In genomic region chr17:44559288-44560249, GRCh38 we compare ENCODE assay signal across 9 cellular contexts. TPM values are rescaled to one million over a fixed set of nuclear protein-coding genes. Genes with fewer than 3 reads are reported as not detected.
A peak's percentile ranks its signal among the peaks of the same experiment; 100 is the strongest.
DNase-seq lines count a peak whose midpoint lies in the region; ATAC-seq and TF ChIP-seq lines count a peak whose summit lies in the region.
"Had no signal": no experiment of that assay in that cellular context is flagged by ENCODE, and none has a peak within 500 bp of the region (broad histone marks: within the 10 kb centered on the region; RNA-seq: fewer than 3 reads in every experiment).

No MANE protein-coding gene starts in this region.

- intact Hi-C loops in sciatic nerve (cut with DNase I), result no loop called here

- TF ChIP-seq CTCF in hepatocyte (IDR thresholded peaks at IDR 0.05; ENCODE audit: poor library complexity) (no peak), gastroesophageal sphincter (IDR thresholded peaks at IDR 0.05) (no peak)

- H3K4me1 ChIP-seq in SJSA1 (replicated peaks), result peaks cover 50% of the 10 kb centered on the region
- peaks cover 5% of the 10 kb centered on the region for H3K4me1 ChIP-seq in hepatocyte (ENCODE audit: insufficient read depth)
- peaks cover 0 to 44% (median 2%) of the 10 kb centered on the region in 3 donors for H3K4me1 ChIP-seq in gastroesophageal sphincter

- peak; percentile 21 for ATAC-seq in sciatic nerve
- no peak for ATAC-seq in gastroesophageal sphincter
- no peak for ATAC-seq in GM18873 (IDR thresholded peaks at IDR 0.05; ENCODE audit: low FRiP score, unreplicated experiment)

- H3K9me3 ChIP-seq in SJSA1 (replicated peaks) (no peaks in the 10 kb centered on the region), hepatocyte (ENCODE audit: low read depth) (no peaks in the 10 kb centered on the region), gastroesophageal sphincter (no peaks in the 10 kb centered on the region)

- peaks cover 34% of the 10 kb centered on the region for H3K79me2 ChIP-seq in hepatocyte

- H3K36me3 ChIP-seq in SJSA1 (peaks cover 24% of the 10 kb centered on the region), hepatocyte (replicated peaks; ENCODE audit: insufficient read depth, low read depth) (no peaks in the 10 kb centered on the region), gastroesophageal sphincter (no peaks in the 10 kb centered on the region)

- H3K4me2 ChIP-seq in hepatocyte, result peak overlapping the region; percentile 75

- no peak for TF ChIP-seq EP300 in gastroesophageal sphincter (IDR thresholded peaks at IDR 0.05)

- H3K4me3 ChIP-seq in SJSA1 (peak overlapping the region; percentile 49), hepatocyte (peak overlapping the region; percentile 60), gastroesophageal sphincter (peak overlapping the region in 1 of 2 donors; percentile 64)

- DNase-seq in EH (ENCODE audit: low read depth), result peak; percentile 50
- DNase-seq in SJSA1 (ENCODE audit: low read depth in 1 of 2, low spot score in 2 of 2), result no peak
- DNase-seq in hepatocyte (ENCODE audit: low spot score), result no peak
- no peak for DNase-seq in sciatic nerve (ENCODE audit: low spot score)
- no peak for DNase-seq in erythroblast (lab: John Stamatoyannopoulos, UW)
- no peak for DNase-seq in inferior parietal cortex (ENCODE audit: extremely low spot score)
- DNase-seq: NCI-H1436 treated with DMSO at 0.1 percent for 48 hours had no signal

- H3K27me3 ChIP-seq in SJSA1 (replicated peaks) (no peaks in the 10 kb centered on the region), hepatocyte (peaks cover 2% of the 10 kb centered on the region), gastroesophageal sphincter (peaks cover 76% of the 10 kb centered on the region)

- 27% methylated on average over 32 of the region's 32 CpGs for WGBS in hepatocyte (ENCODE audit: low lambda C conversion rate, missing lambda C conversion rate)
- WGBS in gastroesophageal sphincter (ENCODE audit: low coverage in 1 of 2), 2 donors, result 24 to 25% methylated on average over 25 to 26 of the region's 32 CpGs

- H3K27ac ChIP-seq in SJSA1 (no peak overlapping the region), hepatocyte (peak overlapping the region; percentile 80), gastroesophageal sphincter (no peak overlapping the region)

- no peak overlapping the region for H2AFZ ChIP-seq in hepatocyte

- no peak for TF ChIP-seq POLR2A in erythroblast (IDR thresholded peaks at IDR 0.05; ENCODE audit: low read length)
- no peak for TF ChIP-seq POLR2A in gastroesophageal sphincter (IDR thresholded peaks at IDR 0.05)

- no peaks in the 10 kb centered on the region for H3K9me2 ChIP-seq in hepatocyte (replicated peaks; ENCODE audit: insufficient read depth)

- H4K20me1 ChIP-seq in hepatocyte (ENCODE audit: insufficient read depth, poor library complexity, severe bottlenecking), result peaks cover 5% of the 10 kb centered on the region

RNA-seq across cellular contexts. Expression of gene FZD2, which starts 2.3 kb away (rescaled TPM):
- total RNA-seq in SJSA1 (2014; rRNA removed; shearing (Covaris generic)), result 17.5 and 21.9 TPM in 2 replicates
- total RNA-seq in hepatocyte (19.9 and 22.9 TPM in 2 replicates), sciatic nerve (22.9 TPM), gastroesophageal sphincter (1 to 10 TPM; 1.5 to 2.7 (median 1.6) TPM)
- 31.3 and 35.5 TPM in 2 replicates for polyA plus RNA-seq in hepatocyte

RNA-seq across cellular contexts. Expression of gene GPATCH8, which starts 56.4 kb away (rescaled TPM):
- total RNA-seq in SJSA1 (2014; rRNA removed; shearing (Covaris generic)), result 5.6 and 22.7 TPM in 2 replicates
- total RNA-seq in hepatocyte, result 30.0 and 41.3 TPM in 2 replicates
- 42.1 and 47.0 TPM in 2 replicates for polyA plus RNA-seq in hepatocyte
- 66.9 TPM for total RNA-seq in sciatic nerve
- total RNA-seq in gastroesophageal sphincter, result 10 to 100 TPM; 21.8 to 54.6 (median 33.9) TPM
